8 cellular contexts compared by ENCODE assay signal in the genomic region with DNA sequence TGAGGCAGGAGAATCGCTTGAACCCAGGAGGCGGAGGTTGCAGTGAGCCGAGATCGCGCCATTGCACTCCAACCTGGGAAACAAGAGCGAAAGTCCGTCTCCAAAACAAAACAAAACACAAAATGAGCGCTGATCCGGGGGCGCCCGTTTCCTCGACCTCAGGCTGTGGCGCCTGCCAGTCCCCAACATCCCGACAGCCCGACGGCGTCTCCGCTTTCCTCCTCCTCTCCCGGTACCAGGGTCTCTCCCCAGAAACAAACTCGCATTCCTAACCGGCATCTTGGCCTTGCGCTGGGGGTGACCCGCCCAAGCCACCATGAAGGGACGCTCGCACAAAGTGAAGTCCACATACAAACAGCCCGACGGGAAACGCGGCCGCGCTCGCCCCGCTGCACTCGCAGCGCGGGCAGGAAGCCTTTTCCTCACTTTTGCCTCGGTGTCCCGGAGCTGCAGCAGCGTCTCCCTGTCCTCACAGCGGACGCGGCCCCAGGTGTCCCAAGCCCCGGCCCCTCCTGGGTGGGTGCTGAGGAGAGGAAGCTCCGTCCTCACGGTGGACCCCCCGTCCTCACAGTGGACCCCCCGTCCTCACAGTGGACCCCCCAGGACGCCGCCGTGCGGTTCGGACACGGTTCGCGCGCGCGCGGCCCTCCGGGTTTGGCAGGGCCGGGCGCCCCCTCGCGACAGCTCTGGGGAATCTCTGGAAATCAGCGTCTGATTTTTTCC. TPM values are rescaled to one million over a fixed set of nuclear protein-coding genes. Genes with fewer than 3 reads are reported as not detected.
DNase-seq lines count a peak whose midpoint lies in the region; TF ChIP-seq lines count a peak whose summit lies in the region.
"Not testable (repeated sequence)": the region's sequence is repeated elsewhere in the genome, so short reads cannot be mapped to it uniquely, and the experiment has no call there.

No MANE protein-coding gene starts in this region.

- not testable (repeated sequence) for H3K9me3 Mint-ChIP-seq in activated CD4-positive, alpha-beta T cell treated with anti-CD3 and anti-CD28 coated beads, Interleukin-2, amount 10 ng/mL, durations not matched to agents 7 days and 5 days

- peak overlapping the region; percentile 67 for H3K4me3 Mint-ChIP-seq in activated CD4-positive, alpha-beta T cell treated with anti-CD3 and anti-CD28 coated beads, Interleukin-2, amount 10 ng/mL, durations not matched to agents 7 days and 5 days

- H3K27ac Mint-ChIP-seq in activated CD4-positive, alpha-beta T cell treated with anti-CD3 and anti-CD28 coated beads, Interleukin-2, amount 10 ng/mL, durations not matched to agents 7 days and 5 days, result not testable (repeated sequence)

- not testable (repeated sequence) for H3K27me3 ChIP-seq in brain microvascular endothelial cell (replicated peaks)
- peaks cover 23% of the 10 kb centered on the region for H3K27me3 ChIP-seq in cardiac muscle cell

- H3K27me3 Mint-ChIP-seq in activated CD4-positive, alpha-beta T cell treated with anti-CD3 and anti-CD28 coated beads, Interleukin-2, amount 10 ng/mL, durations not matched to agents 7 days and 5 days, result peaks cover 16% of the 10 kb centered on the region

- not testable (repeated sequence) for H3K36me3 Mint-ChIP-seq in activated CD4-positive, alpha-beta T cell treated with anti-CD3 and anti-CD28 coated beads, Interleukin-2, amount 10 ng/mL, durations not matched to agents 7 days and 5 days (ENCODE audit: low read depth)

- in situ Hi-C loops in GM13976 (cut with MboI; ENCODE audit: low sequenced_read_pairs, unreplicated experiment); brain microvascular endothelial cell (cut with HindIII; ENCODE audit: low pct_ligation_motif_present, low sequenced_read_pairs): not testable (repeated sequence)

- POLR2A ChIA-PET in activated CD4-positive, alpha-beta T cell treated with anti-CD3 and anti-CD28 coated beads, Interleukin-2, amount 10 ng/mL, durations not matched to agents 7 days and 5 days (lab: Charles Lee), result not testable (repeated sequence)

- TF ChIP-seq CTCF in GM13976 (IDR thresholded peaks at IDR 0.05; ENCODE audit: borderline replicate concordance, control extremely low read depth, extremely low read depth, insufficient read depth, missing control alignments) (peak; percentile 62), brain microvascular endothelial cell (IDR thresholded peaks at IDR 0.05; ENCODE audit: low read depth, low read length, missing control alignments) (peak; percentile 70), cardiac muscle cell (IDR thresholded peaks at IDR 0.05; ENCODE audit: low read depth, low read length) (peak; percentile 54)

- not testable (repeated sequence) for H3K36me3 ChIP-seq in brain microvascular endothelial cell (replicated peaks); cardiac muscle cell

- H3K4me3 ChIP-seq in brain microvascular endothelial cell (ENCODE audit: low read depth, low read length) (peak overlapping the region; percentile 60), cardiac muscle cell (peak overlapping the region; percentile 19)

- not testable (repeated sequence) for H3K9me3 ChIP-seq in cardiac muscle cell (ENCODE audit: low read depth)

- CTCF ChIA-PET in activated CD4-positive, alpha-beta T cell treated with anti-CD3 and anti-CD28 coated beads, Interleukin-2, amount 10 ng/mL, durations not matched to agents 7 days and 5 days (lab: Charles Lee), result interaction anchor here (1.1 kb wide), 1 partner anchor 78 kb away, joined by 3 read pairs; no protein-coding TSS in a partner anchor

- H3K27ac ChIP-seq in brain microvascular endothelial cell, cardiac muscle cell: not testable (repeated sequence)

- H3K4me1 ChIP-seq in cardiac muscle cell (ENCODE audit: low read depth), result not testable (repeated sequence)

- DNase-seq in AG08395 (ENCODE audit: low spot score) (peak; percentile 24), NCI-H460 (ENCODE audit: extremely low read depth, low read depth) (peak; percentile 20), brain microvascular endothelial cell (peak; percentile 27), cardiac muscle cell (ENCODE audit: low read depth in 1 of 2, low spot score in 1 of 2) (peak; percentile 33 to 45), myocyte (ENCODE audit: low read depth) (peak; percentile 37)
- not testable (repeated sequence) for DNase-seq in GM13976 (ENCODE audit: low spot score)
- peak; percentile 43 for DNase-seq in activated CD4-positive, alpha-beta T cell treated with anti-CD3 and anti-CD28 coated beads, Interleukin-2, amount 10 ng/mL, durations not matched to agents 7 days and 5 days
- DNase-seq in stimulated activated CD4-positive, alpha-beta T cell treated with anti-CD3 and anti-CD28 coated beads, Interleukin-4, amount 100 ng/mL, for 4 hours, result peak; percentile 16 to 50

- H3K4me1 Mint-ChIP-seq in activated CD4-positive, alpha-beta T cell treated with anti-CD3 and anti-CD28 coated beads, Interleukin-2, amount 10 ng/mL, durations not matched to agents 7 days and 5 days, result not testable (repeated sequence)

RNA-seq across cellular contexts. Expression of a gene that starts 24.6 kb away (rescaled TPM):
- total RNA-seq in NCI-H460 (2014; rRNA removed; shearing (Covaris generic)), result not detected in 2 replicates
- polyA plus RNA-seq in NCI-H460 (2014; cell fraction: nucleus; rRNA removed), result 0.75 TPM in 1 of 2 replicates, not detected in the other
- under 1 TPM in 1 of 2 experiments, not detected in 1; 0.42 TPM for total RNA-seq in activated CD4-positive, alpha-beta T cell treated with anti-CD3 and anti-CD28 coated beads, Interleukin-2, amount 10 ng/mL, durations not matched to agents 7 days and 5 days
- total RNA-seq in cardiac muscle cell (0.36 TPM in 1 of 2 replicates, not detected in the other), myocyte (not detected in 2 replicates)
- polyA plus RNA-seq in cardiac muscle cell, result not detected in 2 replicates
- not detected for polyA plus RNA-seq in myocyte (2012)
